Comparison of ENCODE assay signal across 8 cellular contexts in the genomic region with DNA sequence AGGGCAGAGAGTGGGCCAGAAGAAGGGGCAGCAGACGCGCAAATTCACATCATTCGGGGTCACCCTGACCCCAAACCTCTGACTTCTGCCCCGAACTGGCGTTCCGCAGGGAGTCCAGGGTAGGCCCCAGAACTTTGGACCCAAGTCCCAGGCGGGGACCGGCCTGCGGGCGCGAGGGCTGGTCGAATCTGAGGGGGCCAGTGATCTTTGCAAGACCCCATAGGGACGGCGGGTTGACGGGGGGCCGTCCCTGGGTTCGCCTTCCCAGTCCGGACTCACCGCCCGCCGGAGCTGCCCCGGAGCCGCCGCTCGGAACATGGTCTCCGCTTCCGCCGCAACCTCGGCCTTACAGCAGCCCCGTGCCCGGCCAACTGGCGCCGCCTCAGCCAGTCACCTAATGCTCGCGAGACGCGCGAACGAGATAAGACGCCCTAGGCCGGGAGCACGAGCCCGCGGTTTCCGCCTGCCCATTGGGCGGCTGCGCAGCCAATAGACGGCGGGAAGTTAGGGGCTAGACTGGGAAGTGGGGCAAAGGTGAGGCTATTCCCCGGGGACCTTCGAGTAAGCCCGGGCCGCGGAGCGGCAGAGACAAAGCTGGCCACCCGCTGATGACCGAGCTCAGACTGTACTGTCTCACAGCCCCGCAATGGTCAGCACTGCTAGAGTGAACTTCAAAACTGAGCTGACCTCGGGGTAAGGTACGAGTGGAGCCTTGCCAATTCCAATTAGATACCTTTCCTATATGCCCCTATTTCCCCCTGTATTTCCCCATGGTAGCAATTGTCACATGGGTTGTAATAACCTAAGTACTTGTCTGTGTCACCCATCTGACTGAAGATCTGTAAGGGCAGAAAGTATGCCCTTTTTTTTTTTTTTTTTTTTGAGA. TPM values are rescaled to one million over a fixed set of nuclear protein-coding genes. Genes with fewer than 3 reads are reported as not detected.
DNase-seq lines count a peak whose midpoint lies in the region; ATAC-seq and TF ChIP-seq lines count a peak whose summit lies in the region.

Gene ETFA, minus strand, starts transcription at position 399 of the 886 bp plus-strand sequence. Its CDS starts 81 bp downstream, at position 318.

- peak within 1 kb of the TSS; percentile 93 for H2AFZ ChIP-seq in SU-DHL-6 (ENCODE audit: low read depth, low read length, severe bottlenecking)
- H2AFZ ChIP-seq in parathyroid adenoma = peak within 1 kb of the TSS; percentile 92

- peak within 1 kb of the TSS; percentile 79 for H3K27ac Mint-ChIP-seq in activated naive CD8-positive, alpha-beta T cell treated with anti-CD3 and anti-CD28 coated beads, Interleukin-2, amount 10 ng/mL, durations not matched to agents 7 days and 5 days

- H3K9me3 ChIP-seq in SU-DHL-6 (ENCODE audit: insufficient read depth, low read length) = no peaks in the 10 kb centered on the region
- H3K9me3 ChIP-seq in parathyroid adenoma (ENCODE audit: control insufficient read depth, low read length) = no peaks in the 10 kb centered on the region
- H3K9me3 ChIP-seq in tibial artery = no peaks in the 10 kb centered on the region

- peak within 1 kb of the TSS; percentile 53 for H3K27ac ChIP-seq in SU-DHL-6 (ENCODE audit: low read depth, low read length)
- H3K27ac ChIP-seq in parathyroid adenoma = peak within 1 kb of the TSS; percentile 69
- H3K27ac ChIP-seq in tibial artery = peak within 1 kb of the TSS; percentile 82 to 87

- peak; percentile 99 for ATAC-seq in HG02759 (IDR thresholded peaks at IDR 0.05; ENCODE audit: unreplicated experiment)
- peak; percentile 99 for ATAC-seq in activated naive CD8-positive, alpha-beta T cell treated with anti-CD3 and anti-CD28 coated beads, Interleukin-2, amount 10 ng/mL, durations not matched to agents 7 days and 5 days (ENCODE audit: low read depth)
- peak; percentile 97 for ATAC-seq in Right ventricle myocardium superior (ENCODE audit: poor library complexity)

- peak within 1 kb of the TSS; percentile 86 for H3K4me3 Mint-ChIP-seq in activated naive CD8-positive, alpha-beta T cell treated with anti-CD3 and anti-CD28 coated beads, Interleukin-2, amount 10 ng/mL, durations not matched to agents 7 days and 5 days

- TF ChIP-seq CTCF in GM12865 (IDR thresholded peaks at IDR 0.05; ENCODE audit: insufficient read depth, low read depth, low read length, missing control alignments) = no peak
- no peak for TF ChIP-seq CTCF in SU-DHL-6 (IDR thresholded peaks at IDR 0.05; ENCODE audit: insufficient read depth, low read length, poor library complexity, severe bottlenecking)
- TF ChIP-seq CTCF in parathyroid adenoma (IDR thresholded peaks at IDR 0.05) = no peak
- TF ChIP-seq CTCF in tibial artery (IDR thresholded peaks at IDR 0.05) = no peak

- H3K27me3 ChIP-seq in SU-DHL-6 (ENCODE audit: low read length) (no peaks in the 10 kb centered on the region), parathyroid adenoma (ENCODE audit: control insufficient read depth, insufficient read depth, low read length) (no peaks in the 10 kb centered on the region), tibial artery (no peaks in the 10 kb centered on the region)

- H3K4me3 ChIP-seq in GM12865 (ENCODE audit: low read depth, low read length) (peak within 1 kb of the TSS; percentile 73), SU-DHL-6 (ENCODE audit: insufficient read depth, low read length, poor library complexity, severe bottlenecking) (peak within 1 kb of the TSS; percentile 98), parathyroid adenoma (ENCODE audit: low read depth, low read length) (peak within 1 kb of the TSS; percentile 93), tibial artery (peak within 1 kb of the TSS; percentile 71 to 84)

- DNase-seq in GM12865 (ENCODE audit: low read depth) = peak; percentile 99
- peak; percentile 88 for DNase-seq in NCI-H128 (lab: John Stamatoyannopoulos, UW; ENCODE audit: unreplicated experiment)
- DNase-seq in activated naive CD8-positive, alpha-beta T cell treated with anti-CD3 and anti-CD28 coated beads, Interleukin-2, amount 10 ng/mL, durations not matched to agents 7 days and 5 days = peak; percentile 95
- DNase-seq in Right ventricle myocardium superior = peak; percentile 99
- peak; percentile 95 to 98 for DNase-seq in tibial artery

- H3K27me3 Mint-ChIP-seq in activated naive CD8-positive, alpha-beta T cell treated with anti-CD3 and anti-CD28 coated beads, Interleukin-2, amount 10 ng/mL, durations not matched to agents 7 days and 5 days = peaks cover 5% of the 10 kb centered on the region

- no peaks in the 10 kb centered on the region for H3K9me3 Mint-ChIP-seq in activated naive CD8-positive, alpha-beta T cell treated with anti-CD3 and anti-CD28 coated beads, Interleukin-2, amount 10 ng/mL, durations not matched to agents 7 days and 5 days

- intact Hi-C loops in Right ventricle myocardium superior (cut with DNase I) = no loop called here
- intact Hi-C loops in tibial artery (cut with DNase I; ENCODE audit: low total_unique reads) = no loop called here

- H4K20me1 ChIP-seq in SU-DHL-6 (ENCODE audit: low read depth, low read length) = 0 out of 2 replicates have a peak, but pooled peaks cover 7% of the 10 kb centered on the region

- H3K36me3 ChIP-seq in SU-DHL-6 (ENCODE audit: low read length) (no peaks in the 10 kb centered on the region), parathyroid adenoma (ENCODE audit: control insufficient read depth, insufficient read depth, low read length) (no peaks in the 10 kb centered on the region), tibial artery (no peaks in the 10 kb centered on the region)

- POLR2A ChIA-PET in activated naive CD8-positive, alpha-beta T cell treated with anti-CD3 and anti-CD28 coated beads, Interleukin-2, amount 10 ng/mL, durations not matched to agents 7 days and 5 days (lab: Charles Lee) = interaction anchor here (1.0 to 1.5 kb wide), 5 partner anchors 10 to 34 kb away, joined by 3 to 4 read pairs (median 3); partner anchors contain the start of gene ISL2

- H3F3A ChIP-seq in SU-DHL-6 (ENCODE audit: insufficient read depth) = no peaks in the 10 kb centered on the region

- H3K9ac ChIP-seq in SU-DHL-6 (ENCODE audit: low read length) (peak within 1 kb of the TSS; percentile 92), parathyroid adenoma (peak within 1 kb of the TSS; percentile 61)

- peaks cover 9% of the 10 kb centered on the region for H3K36me3 Mint-ChIP-seq in activated naive CD8-positive, alpha-beta T cell treated with anti-CD3 and anti-CD28 coated beads, Interleukin-2, amount 10 ng/mL, durations not matched to agents 7 days and 5 days

- H3K4me1 ChIP-seq in parathyroid adenoma = no peaks in the 10 kb centered on the region
- peaks cover 0 to 22% (median 12%) of the 10 kb centered on the region in 4 donors for H3K4me1 ChIP-seq in tibial artery

- H3K4me2 ChIP-seq in SU-DHL-6 (ENCODE audit: low read depth, low read length, poor library complexity, severe bottlenecking) (peak within 1 kb of the TSS; percentile 85), parathyroid adenoma (ENCODE audit: low read length) (peak within 1 kb of the TSS; percentile 96)

- H3K79me2 ChIP-seq in SU-DHL-6 (ENCODE audit: insufficient read depth, low read length) (peaks cover 49% of the 10 kb centered on the region), parathyroid adenoma (peaks cover 3% of the 10 kb centered on the region)

- no peaks in the 10 kb centered on the region for H3K9me2 ChIP-seq in SU-DHL-6 (replicated peaks; ENCODE audit: insufficient read depth, low read length)

- peaks cover 16% of the 10 kb centered on the region for H3K4me1 Mint-ChIP-seq in activated naive CD8-positive, alpha-beta T cell treated with anti-CD3 and anti-CD28 coated beads, Interleukin-2, amount 10 ng/mL, durations not matched to agents 7 days and 5 days

RNA-seq across cellular contexts. Expression of gene ETFA, which starts in this region (rescaled TPM):
- total RNA-seq in activated naive CD8-positive, alpha-beta T cell treated with anti-CD3 and anti-CD28 coated beads, Interleukin-2, amount 10 ng/mL, durations not matched to agents 7 days and 5 days = 10 to 100 TPM; 86.1 to 87.6 TPM
- 539 TPM for total RNA-seq in Right ventricle myocardium superior

Comparison
In these comparisons a context has a peak if more than half of its experiments do, and no peak if none do; other contexts are left out.
1. Peak in every context shown above with its lines: DNase-seq, ATAC-seq, H3K4me3 ChIP-seq and H3K27ac ChIP-seq.